8 cellular contexts compared by ENCODE assay signal in genomic region chr1:155940531-155940992, GRCh38. TPM values are rescaled to one million over a fixed set of nuclear protein-coding genes. Genes with fewer than 3 reads are reported as not detected.
DNase-seq lines count a peak whose midpoint lies in the region; ATAC-seq and TF ChIP-seq lines count a peak whose summit lies in the region.

No MANE protein-coding gene starts in this region.

- no peak overlapping the region for H2AK5ac ChIP-seq in mesendoderm (ENCODE audit: low read length)

- peaks cover 26% of the 10 kb centered on the region for H3K4me1 Mint-ChIP-seq in central memory CD8-positive, alpha-beta T cell

- no peak overlapping the region for H3K4ac ChIP-seq in mesendoderm (ENCODE audit: low read depth, low read length)

- no peaks in the 10 kb centered on the region for H3K9me3 ChIP-seq in OCI-LY3 (ENCODE audit: insufficient read depth, low read length)

- no peak overlapping the region for H4K5ac ChIP-seq in mesendoderm (ENCODE audit: low read length)

- peaks cover 7% of the 10 kb centered on the region for H3K36me3 Mint-ChIP-seq in central memory CD8-positive, alpha-beta T cell (ENCODE audit: insufficient read depth)

- H2BK15ac ChIP-seq in mesendoderm (replicated peaks; ENCODE audit: low read depth) = no peak overlapping the region

- in situ Hi-C loops in GM13977 (cut with MboI; ENCODE audit: low pct_unique_long_range_greater_than_20kb, low sequenced_read_pairs, unreplicated experiment) = no loop called here

- H3K27me3 ChIP-seq in OCI-LY3 (ENCODE audit: low read depth, low read length) (no peaks in the 10 kb centered on the region), mesendoderm (ENCODE audit: insufficient read depth, low read length, poor library complexity) (no peaks in the 10 kb centered on the region)

- H3K9me3 Mint-ChIP-seq in central memory CD8-positive, alpha-beta T cell = no peaks in the 10 kb centered on the region

- H3K4me1 ChIP-seq in OCI-LY3 (ENCODE audit: low read length) (peaks cover 66% of the 10 kb centered on the region), mesendoderm (ENCODE audit: control insufficient read depth, low read depth, low read length) (no peaks in the 10 kb centered on the region)

- no peak overlapping the region for H3K23ac ChIP-seq in mesendoderm (ENCODE audit: low read length)

- peak overlapping the region; percentile 30 for H3K4me2 ChIP-seq in OCI-LY3 (ENCODE audit: low read length)
- no peak overlapping the region for H3K4me2 ChIP-seq in mesendoderm (ENCODE audit: low read length)

- H2BK120ac ChIP-seq in mesendoderm (ENCODE audit: low read depth, low read length) = no peak overlapping the region

- no peaks in the 10 kb centered on the region; the same call in 1 of the 2 replicates for H3K79me2 ChIP-seq in OCI-LY3 (ENCODE audit: low read length)
- H3K79me2 ChIP-seq in mesendoderm (ENCODE audit: control insufficient read depth, insufficient read depth, low read length) = no peaks in the 10 kb centered on the region

- H2BK5ac ChIP-seq in mesendoderm (ENCODE audit: low read length) = no peak overlapping the region

- H3K27ac Mint-ChIP-seq in central memory CD8-positive, alpha-beta T cell (ENCODE audit: low read depth) = peak overlapping the region; percentile 84

- H3K9ac ChIP-seq in OCI-LY3 (ENCODE audit: low read length) (peak overlapping the region; percentile 30; the same call in 1 of the 2 replicates), mesendoderm (ENCODE audit: low read length) (no peak overlapping the region)

- H3K56ac ChIP-seq in mesendoderm (ENCODE audit: low read length) = peak overlapping the region; percentile 51

- H4K8ac ChIP-seq in mesendoderm (ENCODE audit: low read depth, low read length) = no peak overlapping the region

- H2AFZ ChIP-seq in OCI-LY3 (ENCODE audit: low read depth, low read length) = 0 out of 2 replicates have a peak overlapping the region, but pooled peaks have one; percentile 16

- no peaks in the 10 kb centered on the region for H3K79me1 ChIP-seq in mesendoderm (ENCODE audit: low read length)

- H3K4me3 ChIP-seq in OCI-LY3 (ENCODE audit: low read length) (no peak overlapping the region), mesendoderm (ENCODE audit: low read length) (no peak overlapping the region)

- no peak for TF ChIP-seq CTCF in OCI-LY3 (IDR thresholded peaks at IDR 0.05; ENCODE audit: low read depth, low read length)
- TF ChIP-seq CTCF in GM13977 (IDR thresholded peaks at IDR 0.05; ENCODE audit: extremely low read depth, insufficient read depth, missing control alignments) = no peak

- no peaks in the 10 kb centered on the region for H3K27me3 Mint-ChIP-seq in central memory CD8-positive, alpha-beta T cell

- no peaks in the 10 kb centered on the region for H4K20me1 ChIP-seq in OCI-LY3 (ENCODE audit: insufficient read depth, low read length)

- no peak for ATAC-seq in central memory CD8-positive, alpha-beta T cell (replicated peaks; ENCODE audit: extremely low read depth, poor library complexity, severe bottlenecking)
- no peak for ATAC-seq in HG03045 (IDR thresholded peaks at IDR 0.05; ENCODE audit: unreplicated experiment)

- no peak overlapping the region for H3K18ac ChIP-seq in mesendoderm (ENCODE audit: low read length)

- DNase-seq in H4 (ENCODE audit: low spot score) = peak; percentile 54
- no peak for DNase-seq in central memory CD8-positive, alpha-beta T cell (ENCODE audit: low spot score in 2 of 2)
- DNase-seq in mesendoderm = no peak
- DNase-seq in GM13977 (ENCODE audit: low spot score) = no peak
- no peak for DNase-seq in NK-92 treated with Interleukin-12 subunit alpha and Interleukin-12 subunit beta, amount 100 ng/mL, for 24 hours (lab: John Stamatoyannopoulos, UW)
- DNase-seq in putamen (ENCODE audit: low spot score) = no peak

- H3K4me3 Mint-ChIP-seq in central memory CD8-positive, alpha-beta T cell = no peak overlapping the region

- peaks cover 3% of the 10 kb centered on the region for H3K36me3 ChIP-seq in OCI-LY3 (replicated peaks; ENCODE audit: low read depth, low read length)
- no peaks in the 10 kb centered on the region for H3K36me3 ChIP-seq in mesendoderm (ENCODE audit: control insufficient read depth, insufficient read depth, low read length)

- H3K27ac ChIP-seq in OCI-LY3 (ENCODE audit: low read length) (peak overlapping the region; percentile 71), mesendoderm (ENCODE audit: low read depth, low read length) (no peak overlapping the region)

- WGBS in mesendoderm (ENCODE audit: extremely low coverage, insufficient coverage, low lambda C conversion rate) = no CpG with 5 or more reads among the region's 4 CpGs

RNA-seq across cellular contexts. Expression of gene RXFP4, which starts 0.9 kb away (rescaled TPM):
- total RNA-seq in H4 (2014; rRNA removed; shearing (Covaris generic)) = not detected in 2 replicates
- not detected for polyA plus RNA-seq in mesendoderm (2013, experiment 1 of 2)
- not detected for polyA plus RNA-seq in mesendoderm (2013, experiment 2 of 2)

RNA-seq across cellular contexts. Expression of gene KHDC4, which starts 6.3 kb away (rescaled TPM):
- total RNA-seq in H4 (2014; rRNA removed; shearing (Covaris generic)) = 14.9 and 22.3 TPM in 2 replicates
- 21.5 TPM for polyA plus RNA-seq in mesendoderm (2013, experiment 1 of 2)
- polyA plus RNA-seq in mesendoderm (2013, experiment 2 of 2) = 21.5 TPM

RNA-seq across cellular contexts. Expression of gene RIT1, which starts 29.4 kb away (rescaled TPM):
- 45.8 and 46.5 TPM in 2 replicates for total RNA-seq in H4 (2014; rRNA removed; shearing (Covaris generic))
- 10.1 TPM for polyA plus RNA-seq in mesendoderm (2013, experiment 1 of 2)
- polyA plus RNA-seq in mesendoderm (2013, experiment 2 of 2) = 9.6 TPM

RNA-seq across cellular contexts. Expression of gene ARHGEF2, which starts 37.8 kb away (rescaled TPM):
- 57.1 and 64.2 TPM in 2 replicates for total RNA-seq in H4 (2014; rRNA removed; shearing (Covaris generic))
- 28.6 TPM for polyA plus RNA-seq in mesendoderm (2013, experiment 1 of 2)
- 27.5 TPM for polyA plus RNA-seq in mesendoderm (2013, experiment 2 of 2)
